In the genomic region with DNA sequence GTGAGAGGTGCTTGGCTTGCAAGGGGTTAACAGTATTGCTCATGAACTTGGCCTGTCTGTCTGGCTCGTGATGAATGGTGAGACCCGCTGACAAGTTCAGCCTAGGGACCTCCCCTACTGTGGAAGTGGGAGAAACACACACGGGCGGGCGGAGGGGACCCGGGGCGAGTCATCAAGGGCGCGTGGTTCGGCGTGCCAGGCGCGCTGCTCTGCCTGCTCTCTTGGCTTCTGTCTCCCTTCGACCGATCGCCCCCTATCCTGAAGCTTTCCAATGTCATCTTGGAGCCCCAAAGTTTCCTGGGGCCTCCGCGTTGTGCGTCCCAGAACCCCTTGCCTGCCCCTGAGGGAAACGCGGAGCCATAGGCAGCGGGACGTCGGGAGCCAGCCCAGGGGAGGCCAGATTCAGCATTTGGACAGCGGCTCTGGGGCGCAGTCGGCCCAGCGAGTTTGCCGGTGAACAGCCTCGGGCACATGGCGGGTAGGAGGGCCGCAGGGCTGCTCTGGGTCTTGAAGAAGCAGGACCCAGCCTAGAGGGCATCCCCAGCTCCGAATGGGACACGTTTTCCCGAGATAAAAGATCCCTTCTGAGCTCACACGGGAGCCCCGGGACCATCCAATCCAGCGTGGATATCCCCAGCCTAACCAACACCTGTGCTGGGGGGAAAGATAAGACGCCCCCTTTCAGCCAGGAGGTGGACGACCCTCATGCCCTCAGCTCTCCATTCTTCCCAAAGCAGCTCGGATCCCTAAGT, we compare ENCODE assay signal across 1 cellular context.
TF ChIP-seq lines count a peak whose summit lies in the region.

No MANE protein-coding gene starts in this region.

TF ChIP-seq in HepG2, 621 proteins besides CTCF, POLR2A, EP300 and RAD21 (continued from another document and continues in another):
- TF ChIP-seq, protein P1, sequence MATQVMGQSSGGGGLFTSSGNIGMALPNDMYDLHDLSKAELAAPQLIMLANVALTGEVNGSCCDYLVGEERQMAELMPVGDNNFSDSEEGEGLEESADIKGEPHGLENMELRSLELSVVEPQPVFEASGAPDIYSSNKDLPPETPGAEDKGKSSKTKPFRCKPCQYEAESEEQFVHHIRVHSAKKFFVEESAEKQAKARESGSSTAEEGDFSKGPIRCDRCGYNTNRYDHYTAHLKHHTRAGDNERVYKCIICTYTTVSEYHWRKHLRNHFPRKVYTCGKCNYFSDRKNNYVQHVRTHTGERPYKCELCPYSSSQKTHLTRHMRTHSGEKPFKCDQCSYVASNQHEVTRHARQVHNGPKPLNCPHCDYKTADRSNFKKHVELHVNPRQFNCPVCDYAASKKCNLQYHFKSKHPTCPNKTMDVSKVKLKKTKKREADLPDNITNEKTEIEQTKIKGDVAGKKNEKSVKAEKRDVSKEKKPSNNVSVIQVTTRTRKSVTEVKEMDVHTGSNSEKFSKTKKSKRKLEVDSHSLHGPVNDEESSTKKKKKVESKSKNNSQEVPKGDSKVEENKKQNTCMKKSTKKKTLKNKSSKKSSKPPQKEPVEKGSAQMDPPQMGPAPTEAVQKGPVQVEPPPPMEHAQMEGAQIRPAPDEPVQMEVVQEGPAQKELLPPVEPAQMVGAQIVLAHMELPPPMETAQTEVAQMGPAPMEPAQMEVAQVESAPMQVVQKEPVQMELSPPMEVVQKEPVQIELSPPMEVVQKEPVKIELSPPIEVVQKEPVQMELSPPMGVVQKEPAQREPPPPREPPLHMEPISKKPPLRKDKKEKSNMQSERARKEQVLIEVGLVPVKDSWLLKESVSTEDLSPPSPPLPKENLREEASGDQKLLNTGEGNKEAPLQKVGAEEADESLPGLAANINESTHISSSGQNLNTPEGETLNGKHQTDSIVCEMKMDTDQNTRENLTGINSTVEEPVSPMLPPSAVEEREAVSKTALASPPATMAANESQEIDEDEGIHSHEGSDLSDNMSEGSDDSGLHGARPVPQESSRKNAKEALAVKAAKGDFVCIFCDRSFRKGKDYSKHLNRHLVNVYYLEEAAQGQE (IDR thresholded peaks at IDR 0.05; ENCODE audit: borderline replicate concordance in 1 of 2, low read depth in 1 of 2, low read length in 2 of 2), result peak; percentile 98
- no peak for TF ChIP-seq YEATS4 (CRISPR knock-in tag; IDR thresholded peaks at IDR 0.05; ENCODE audit: borderline replicate concordance)
- TF ChIP-seq, protein P2, sequence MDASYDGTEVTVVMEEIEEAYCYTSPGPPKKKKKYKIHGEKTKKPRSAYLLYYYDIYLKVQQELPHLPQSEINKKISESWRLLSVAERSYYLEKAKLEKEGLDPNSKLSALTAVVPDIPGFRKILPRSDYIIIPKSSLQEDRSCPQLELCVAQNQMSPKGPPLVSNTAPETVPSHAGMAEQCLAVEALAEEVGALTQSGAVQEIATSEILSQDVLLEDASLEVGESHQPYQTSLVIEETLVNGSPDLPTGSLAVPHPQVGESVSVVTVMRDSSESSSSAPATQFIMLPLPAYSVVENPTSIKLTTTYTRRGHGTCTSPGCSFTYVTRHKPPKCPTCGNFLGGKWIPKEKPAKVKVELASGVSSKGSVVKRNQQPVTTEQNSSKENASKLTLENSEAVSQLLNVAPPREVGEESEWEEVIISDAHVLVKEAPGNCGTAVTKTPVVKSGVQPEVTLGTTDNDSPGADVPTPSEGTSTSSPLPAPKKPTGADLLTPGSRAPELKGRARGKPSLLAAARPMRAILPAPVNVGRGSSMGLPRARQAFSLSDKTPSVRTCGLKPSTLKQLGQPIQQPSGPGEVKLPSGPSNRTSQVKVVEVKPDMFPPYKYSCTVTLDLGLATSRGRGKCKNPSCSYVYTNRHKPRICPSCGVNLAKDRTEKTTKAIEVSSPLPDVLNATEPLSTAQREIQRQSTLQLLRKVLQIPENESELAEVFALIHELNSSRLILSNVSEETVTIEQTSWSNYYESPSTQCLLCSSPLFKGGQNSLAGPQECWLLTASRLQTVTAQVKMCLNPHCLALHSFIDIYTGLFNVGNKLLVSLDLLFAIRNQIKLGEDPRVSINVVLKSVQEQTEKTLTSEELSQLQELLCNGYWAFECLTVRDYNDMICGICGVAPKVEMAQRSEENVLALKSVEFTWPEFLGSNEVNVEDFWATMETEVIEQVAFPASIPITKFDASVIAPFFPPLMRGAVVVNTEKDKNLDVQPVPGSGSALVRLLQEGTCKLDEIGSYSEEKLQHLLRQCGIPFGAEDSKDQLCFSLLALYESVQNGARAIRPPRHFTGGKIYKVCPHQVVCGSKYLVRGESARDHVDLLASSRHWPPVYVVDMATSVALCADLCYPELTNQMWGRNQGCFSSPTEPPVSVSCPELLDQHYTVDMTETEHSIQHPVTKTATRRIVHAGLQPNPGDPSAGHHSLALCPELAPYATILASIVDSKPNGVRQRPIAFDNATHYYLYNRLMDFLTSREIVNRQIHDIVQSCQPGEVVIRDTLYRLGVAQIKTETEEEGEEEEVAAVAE (CRISPR knock-in tag; IDR thresholded peaks at IDR 0.05; ENCODE audit: borderline replicate concordance), result peak; percentile 85
- TF ChIP-seq ZNF12 (CRISPR knock-in tag; IDR thresholded peaks at IDR 0.05), result 0 out of 2 replicates have a peak, but pooled peaks have one; percentile 55
- TF ChIP-seq NR1H2 (CRISPR knock-in tag; IDR thresholded peaks at IDR 0.05; ENCODE audit: borderline replicate concordance, low read depth), result no peak
- TF ChIP-seq, protein P3, sequence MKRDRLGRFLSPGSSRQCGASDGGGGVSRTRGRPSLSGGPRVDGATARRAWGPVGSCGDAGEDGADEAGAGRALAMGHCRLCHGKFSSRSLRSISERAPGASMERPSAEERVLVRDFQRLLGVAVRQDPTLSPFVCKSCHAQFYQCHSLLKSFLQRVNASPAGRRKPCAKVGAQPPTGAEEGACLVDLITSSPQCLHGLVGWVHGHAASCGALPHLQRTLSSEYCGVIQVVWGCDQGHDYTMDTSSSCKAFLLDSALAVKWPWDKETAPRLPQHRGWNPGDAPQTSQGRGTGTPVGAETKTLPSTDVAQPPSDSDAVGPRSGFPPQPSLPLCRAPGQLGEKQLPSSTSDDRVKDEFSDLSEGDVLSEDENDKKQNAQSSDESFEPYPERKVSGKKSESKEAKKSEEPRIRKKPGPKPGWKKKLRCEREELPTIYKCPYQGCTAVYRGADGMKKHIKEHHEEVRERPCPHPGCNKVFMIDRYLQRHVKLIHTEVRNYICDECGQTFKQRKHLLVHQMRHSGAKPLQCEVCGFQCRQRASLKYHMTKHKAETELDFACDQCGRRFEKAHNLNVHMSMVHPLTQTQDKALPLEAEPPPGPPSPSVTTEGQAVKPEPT (CRISPR knock-in tag; IDR thresholded peaks at IDR 0.05; ENCODE audit: low read depth), result no peak
- TF ChIP-seq BCL6 (CRISPR knock-in tag; IDR thresholded peaks at IDR 0.05), result peak; percentile 57
- TF ChIP-seq HOXA7 (CRISPR knock-in tag; IDR thresholded peaks at IDR 0.05), result no peak
- peak; percentile 91 for TF ChIP-seq ZFP37 (CRISPR knock-in tag; IDR thresholded peaks at IDR 0.05; ENCODE audit: borderline replicate concordance)
- TF ChIP-seq, protein P4, sequence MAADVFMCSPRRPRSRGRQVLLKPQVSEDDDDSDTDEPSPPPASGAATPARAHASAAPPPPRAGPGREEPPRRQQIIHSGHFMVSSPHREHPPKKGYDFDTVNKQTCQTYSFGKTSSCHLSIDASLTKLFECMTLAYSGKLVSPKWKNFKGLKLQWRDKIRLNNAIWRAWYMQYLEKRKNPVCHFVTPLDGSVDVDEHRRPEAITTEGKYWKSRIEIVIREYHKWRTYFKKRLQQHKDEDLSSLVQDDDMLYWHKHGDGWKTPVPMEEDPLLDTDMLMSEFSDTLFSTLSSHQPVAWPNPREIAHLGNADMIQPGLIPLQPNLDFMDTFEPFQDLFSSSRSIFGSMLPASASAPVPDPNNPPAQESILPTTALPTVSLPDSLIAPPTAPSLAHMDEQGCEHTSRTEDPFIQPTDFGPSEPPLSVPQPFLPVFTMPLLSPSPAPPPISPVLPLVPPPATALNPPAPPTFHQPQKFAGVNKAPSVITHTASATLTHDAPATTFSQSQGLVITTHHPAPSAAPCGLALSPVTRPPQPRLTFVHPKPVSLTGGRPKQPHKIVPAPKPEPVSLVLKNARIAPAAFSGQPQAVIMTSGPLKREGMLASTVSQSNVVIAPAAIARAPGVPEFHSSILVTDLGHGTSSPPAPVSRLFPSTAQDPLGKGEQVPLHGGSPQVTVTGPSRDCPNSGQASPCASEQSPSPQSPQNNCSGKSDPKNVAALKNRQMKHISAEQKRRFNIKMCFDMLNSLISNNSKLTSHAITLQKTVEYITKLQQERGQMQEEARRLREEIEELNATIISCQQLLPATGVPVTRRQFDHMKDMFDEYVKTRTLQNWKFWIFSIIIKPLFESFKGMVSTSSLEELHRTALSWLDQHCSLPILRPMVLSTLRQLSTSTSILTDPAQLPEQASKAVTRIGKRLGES (CRISPR knock-in tag; IDR thresholded peaks at IDR 0.05; ENCODE audit: borderline replicate concordance), result peak; percentile 80; the same call in 1 of the 2 replicates
- 0 out of 2 replicates have a peak, but pooled peaks have one; percentile 27 for TF ChIP-seq PITX1 (CRISPR knock-in tag; IDR thresholded peaks at IDR 0.05)
- TF ChIP-seq ZNF530 (CRISPR knock-in tag; IDR thresholded peaks at IDR 0.05; ENCODE audit: low read depth), result 0 out of 2 replicates have a peak, but pooled peaks have one; percentile 44
- TF ChIP-seq ELF3 (CRISPR knock-in tag; IDR thresholded peaks at IDR 0.05), result 0 out of 2 replicates have a peak, but pooled peaks have one; percentile 74
- TF ChIP-seq FOXA3 (CRISPR knock-in tag; IDR thresholded peaks at IDR 0.05), result 0 out of 2 replicates have a peak, but pooled peaks have one; percentile 41
- TF ChIP-seq CCDC6 (CRISPR knock-in tag; IDR thresholded peaks at IDR 0.05), result no peak
- TF ChIP-seq, protein P5, sequence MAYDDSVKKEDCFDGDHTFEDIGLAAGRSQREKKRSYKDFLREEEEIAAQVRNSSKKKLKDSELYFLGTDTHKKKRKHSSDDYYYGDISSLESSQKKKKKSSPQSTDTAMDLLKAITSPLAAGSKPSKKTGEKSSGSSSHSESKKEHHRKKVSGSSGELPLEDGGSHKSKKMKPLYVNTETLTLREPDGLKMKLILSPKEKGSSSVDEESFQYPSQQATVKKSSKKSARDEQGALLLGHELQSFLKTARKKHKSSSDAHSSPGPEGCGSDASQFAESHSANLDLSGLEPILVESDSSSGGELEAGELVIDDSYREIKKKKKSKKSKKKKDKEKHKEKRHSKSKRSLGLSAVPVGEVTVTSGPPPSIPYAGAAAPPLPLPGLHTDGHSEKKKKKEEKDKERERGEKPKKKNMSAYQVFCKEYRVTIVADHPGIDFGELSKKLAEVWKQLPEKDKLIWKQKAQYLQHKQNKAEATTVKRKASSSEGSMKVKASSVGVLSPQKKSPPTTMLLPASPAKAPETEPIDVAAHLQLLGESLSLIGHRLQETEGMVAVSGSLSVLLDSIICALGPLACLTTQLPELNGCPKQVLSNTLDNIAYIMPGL (CRISPR knock-in tag; IDR thresholded peaks at IDR 0.05; ENCODE audit: borderline replicate concordance in 1 of 2, low read depth in 1 of 2), result 0 out of 4 replicates have a peak, but pooled peaks of 1 of the 2 experiments have one; percentile 30
- TF ChIP-seq MEF2D (CRISPR knock-in tag; IDR thresholded peaks at IDR 0.05), result 0 out of 2 replicates have a peak, but pooled peaks have one; percentile 53
- peak; percentile 90 for TF ChIP-seq ZNF256 (CRISPR knock-in tag; conservative IDR thresholded peaks at IDR 0.05)
- TF ChIP-seq, protein P6, sequence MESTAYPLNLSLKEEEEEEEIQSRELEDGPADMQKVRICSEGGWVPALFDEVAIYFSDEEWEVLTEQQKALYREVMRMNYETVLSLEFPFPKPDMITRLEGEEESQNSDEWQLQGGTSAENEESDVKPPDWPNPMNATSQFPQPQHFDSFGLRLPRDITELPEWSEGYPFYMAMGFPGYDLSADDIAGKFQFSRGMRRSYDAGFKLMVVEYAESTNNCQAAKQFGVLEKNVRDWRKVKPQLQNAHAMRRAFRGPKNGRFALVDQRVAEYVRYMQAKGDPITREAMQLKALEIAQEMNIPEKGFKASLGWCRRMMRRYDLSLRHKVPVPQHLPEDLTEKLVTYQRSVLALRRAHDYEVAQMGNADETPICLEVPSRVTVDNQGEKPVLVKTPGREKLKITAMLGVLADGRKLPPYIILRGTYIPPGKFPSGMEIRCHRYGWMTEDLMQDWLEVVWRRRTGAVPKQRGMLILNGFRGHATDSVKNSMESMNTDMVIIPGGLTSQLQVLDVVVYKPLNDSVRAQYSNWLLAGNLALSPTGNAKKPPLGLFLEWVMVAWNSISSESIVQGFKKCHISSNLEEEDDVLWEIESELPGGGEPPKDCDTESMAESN (CRISPR knock-in tag; conservative IDR thresholded peaks at IDR 0.05), result no peak
- TF ChIP-seq MAFF (IDR thresholded peaks at IDR 0.05; ENCODE audit: low read depth, low read length), result no peak
- TF ChIP-seq ZNF562 (CRISPR knock-in tag; IDR thresholded peaks at IDR 0.05; ENCODE audit: borderline replicate concordance), result no peak
- peak; percentile 85; the same call in 1 of the 2 replicates for TF ChIP-seq TEAD2 (CRISPR knock-in tag; IDR thresholded peaks at IDR 0.05)
- 0 out of 2 replicates have a peak, but pooled peaks have one; percentile 32 for TF ChIP-seq ZNF430 (CRISPR knock-in tag; IDR thresholded peaks at IDR 0.05)
- TF ChIP-seq, protein P7, sequence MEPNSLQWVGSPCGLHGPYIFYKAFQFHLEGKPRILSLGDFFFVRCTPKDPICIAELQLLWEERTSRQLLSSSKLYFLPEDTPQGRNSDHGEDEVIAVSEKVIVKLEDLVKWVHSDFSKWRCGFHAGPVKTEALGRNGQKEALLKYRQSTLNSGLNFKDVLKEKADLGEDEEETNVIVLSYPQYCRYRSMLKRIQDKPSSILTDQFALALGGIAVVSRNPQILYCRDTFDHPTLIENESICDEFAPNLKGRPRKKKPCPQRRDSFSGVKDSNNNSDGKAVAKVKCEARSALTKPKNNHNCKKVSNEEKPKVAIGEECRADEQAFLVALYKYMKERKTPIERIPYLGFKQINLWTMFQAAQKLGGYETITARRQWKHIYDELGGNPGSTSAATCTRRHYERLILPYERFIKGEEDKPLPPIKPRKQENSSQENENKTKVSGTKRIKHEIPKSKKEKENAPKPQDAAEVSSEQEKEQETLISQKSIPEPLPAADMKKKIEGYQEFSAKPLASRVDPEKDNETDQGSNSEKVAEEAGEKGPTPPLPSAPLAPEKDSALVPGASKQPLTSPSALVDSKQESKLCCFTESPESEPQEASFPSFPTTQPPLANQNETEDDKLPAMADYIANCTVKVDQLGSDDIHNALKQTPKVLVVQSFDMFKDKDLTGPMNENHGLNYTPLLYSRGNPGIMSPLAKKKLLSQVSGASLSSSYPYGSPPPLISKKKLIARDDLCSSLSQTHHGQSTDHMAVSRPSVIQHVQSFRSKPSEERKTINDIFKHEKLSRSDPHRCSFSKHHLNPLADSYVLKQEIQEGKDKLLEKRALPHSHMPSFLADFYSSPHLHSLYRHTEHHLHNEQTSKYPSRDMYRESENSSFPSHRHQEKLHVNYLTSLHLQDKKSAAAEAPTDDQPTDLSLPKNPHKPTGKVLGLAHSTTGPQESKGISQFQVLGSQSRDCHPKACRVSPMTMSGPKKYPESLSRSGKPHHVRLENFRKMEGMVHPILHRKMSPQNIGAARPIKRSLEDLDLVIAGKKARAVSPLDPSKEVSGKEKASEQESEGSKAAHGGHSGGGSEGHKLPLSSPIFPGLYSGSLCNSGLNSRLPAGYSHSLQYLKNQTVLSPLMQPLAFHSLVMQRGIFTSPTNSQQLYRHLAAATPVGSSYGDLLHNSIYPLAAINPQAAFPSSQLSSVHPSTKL (CRISPR knock-in tag; IDR thresholded peaks at IDR 0.05), result peak; percentile 46; the same call in 1 of the 2 replicates
